ENCODE assay signal across 1 cellular context in the genomic region with DNA sequence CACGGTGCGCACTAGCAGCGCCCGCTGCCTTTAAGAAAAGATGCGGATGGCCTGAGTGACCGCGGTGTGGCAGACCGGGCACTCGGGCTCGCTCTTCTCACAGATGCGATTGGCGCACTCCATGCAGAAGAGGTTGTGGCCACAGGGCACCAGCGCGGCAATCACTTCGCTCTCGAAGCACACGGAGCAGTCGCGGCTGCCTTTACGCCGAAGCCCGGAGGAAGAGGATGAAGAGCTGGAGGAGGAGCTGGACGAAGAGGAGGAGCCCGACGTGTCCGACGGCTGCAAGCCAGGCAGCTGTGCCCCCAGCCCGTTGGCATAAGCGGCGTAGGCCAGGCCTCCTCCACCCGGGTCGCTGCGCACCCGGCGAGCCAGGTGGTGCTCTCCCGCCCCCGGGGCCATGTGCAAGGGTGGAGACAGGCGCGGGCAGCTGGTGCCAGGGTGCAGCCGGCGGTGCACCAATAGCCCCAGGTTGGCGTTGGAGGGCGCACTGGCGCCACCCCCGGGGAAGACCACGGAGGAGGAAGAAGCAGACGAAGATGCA.
TF ChIP-seq lines count a peak whose summit lies in the region.

No MANE protein-coding gene starts in this region.

TF ChIP-seq in H1, 55 proteins besides CTCF, POLR2A, EP300 and RAD21 (continued from another document):
- TF ChIP-seq PHF8 (conservative IDR thresholded peaks at IDR 0.05; ENCODE audit: low read depth, low read length) (no peak), CHD2 (IDR thresholded peaks at IDR 0.05; ENCODE audit: low read length) (no peak), CEBPB (IDR thresholded peaks at IDR 0.05; ENCODE audit: low read depth, low read length) (no peak), EGR1 (IDR thresholded peaks at IDR 0.05; ENCODE audit: borderline replicate concordance, low read depth, low read length) (no peak), E2F6 (IDR thresholded peaks at IDR 0.05) (peak; percentile 95), BACH1 (IDR thresholded peaks at IDR 0.05; ENCODE audit: low read length) (no peak), NRF1 (IDR thresholded peaks at IDR 0.05; ENCODE audit: low read depth, low read length) (no peak), NANOG (IDR thresholded peaks at IDR 0.05; ENCODE audit: insufficient read depth, low read depth, low read length, poor library complexity, severe bottlenecking) (no peak), SIRT6 (IDR thresholded peaks at IDR 0.05; ENCODE audit: low read length) (no peak), JUN (IDR thresholded peaks at IDR 0.05; ENCODE audit: low read depth, low read length) (no peak), JUND (IDR thresholded peaks at IDR 0.05; ENCODE audit: low read length) (no peak), TEAD4 (IDR thresholded peaks at IDR 0.05; ENCODE audit: low read depth, low read length) (no peak), KDM4A (IDR thresholded peaks at IDR 0.05; ENCODE audit: low read depth, low read length, severe bottlenecking) (no peak), EZH2 (IDR thresholded peaks at IDR 0.05; ENCODE audit: low read depth, low read length, severe bottlenecking) (no peak), MAX (IDR thresholded peaks at IDR 0.05) (peak; percentile 87), SP1 (IDR thresholded peaks at IDR 0.05; ENCODE audit: low read depth, low read length) (no peak), CREB1 (IDR thresholded peaks at IDR 0.05) (no peak), CTBP2 (IDR thresholded peaks at IDR 0.05; ENCODE audit: borderline replicate concordance, insufficient read depth, insufficient read length, low read length) (peak; percentile 30), POLR2AphosphoS5 (IDR thresholded peaks at IDR 0.05; ENCODE audit: low read depth, low read length) (no peak), HDAC2 (IDR thresholded peaks at IDR 0.05; ENCODE audit: borderline replicate concordance in 1 of 2, low read depth in 2 of 2, low read length in 2 of 2) (no peak), SAP30 (IDR thresholded peaks at IDR 0.05; ENCODE audit: insufficient read depth, insufficient replicate concordance, low read length) (no peak), BCL11A (IDR thresholded peaks at IDR 0.05; ENCODE audit: low read depth in 2 of 2, low read length in 2 of 2) (no peak), TBP (IDR thresholded peaks at IDR 0.05; ENCODE audit: low read depth, low read length) (no peak), GABPA (IDR thresholded peaks at IDR 0.05; ENCODE audit: borderline replicate concordance, insufficient read depth, low read length) (no peak), KDM5A (IDR thresholded peaks at IDR 0.05; ENCODE audit: low read length) (no peak), CHD1 (IDR thresholded peaks at IDR 0.05; ENCODE audit: low read depth, low read length) (no peak), RNF2 (IDR thresholded peaks at IDR 0.05; ENCODE audit: borderline replicate concordance, low read depth, low read length, missing control alignments, poor library complexity, severe bottlenecking) (peak; percentile 36), ATF2 (IDR thresholded peaks at IDR 0.05; ENCODE audit: low read length) (no peak), SP2 (IDR thresholded peaks at IDR 0.05; ENCODE audit: low read length) (no peak), MAFK (IDR thresholded peaks at IDR 0.05; ENCODE audit: low read depth, low read length) (no peak), HDAC6 (IDR thresholded peaks at IDR 0.05; ENCODE audit: low read depth, low read length) (no peak), GTF2F1 (IDR thresholded peaks at IDR 0.05; ENCODE audit: borderline replicate concordance, low read depth, low read length) (no peak), TCF12 (IDR thresholded peaks at IDR 0.05; ENCODE audit: low read depth, low read length) (no peak), KDM1A (IDR thresholded peaks at IDR 0.05; ENCODE audit: borderline replicate concordance, low read length) (0 out of 2 replicates have a peak, but pooled peaks have one; percentile 9)
- TF ChIP-seq, protein P1, sequence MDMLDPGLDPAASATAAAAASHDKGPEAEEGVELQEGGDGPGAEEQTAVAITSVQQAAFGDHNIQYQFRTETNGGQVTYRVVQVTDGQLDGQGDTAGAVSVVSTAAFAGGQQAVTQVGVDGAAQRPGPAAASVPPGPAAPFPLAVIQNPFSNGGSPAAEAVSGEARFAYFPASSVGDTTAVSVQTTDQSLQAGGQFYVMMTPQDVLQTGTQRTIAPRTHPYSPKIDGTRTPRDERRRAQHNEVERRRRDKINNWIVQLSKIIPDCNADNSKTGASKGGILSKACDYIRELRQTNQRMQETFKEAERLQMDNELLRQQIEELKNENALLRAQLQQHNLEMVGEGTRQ (IDR thresholded peaks at IDR 0.05; ENCODE audit: low read length): no peak
- TF ChIP-seq, protein P2, sequence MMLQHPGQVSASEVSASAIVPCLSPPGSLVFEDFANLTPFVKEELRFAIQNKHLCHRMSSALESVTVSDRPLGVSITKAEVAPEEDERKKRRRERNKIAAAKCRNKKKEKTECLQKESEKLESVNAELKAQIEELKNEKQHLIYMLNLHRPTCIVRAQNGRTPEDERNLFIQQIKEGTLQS (IDR thresholded peaks at IDR 0.05; ENCODE audit: insufficient read depth, low read depth, low read length): no peak
- TF ChIP-seq, protein P3, sequence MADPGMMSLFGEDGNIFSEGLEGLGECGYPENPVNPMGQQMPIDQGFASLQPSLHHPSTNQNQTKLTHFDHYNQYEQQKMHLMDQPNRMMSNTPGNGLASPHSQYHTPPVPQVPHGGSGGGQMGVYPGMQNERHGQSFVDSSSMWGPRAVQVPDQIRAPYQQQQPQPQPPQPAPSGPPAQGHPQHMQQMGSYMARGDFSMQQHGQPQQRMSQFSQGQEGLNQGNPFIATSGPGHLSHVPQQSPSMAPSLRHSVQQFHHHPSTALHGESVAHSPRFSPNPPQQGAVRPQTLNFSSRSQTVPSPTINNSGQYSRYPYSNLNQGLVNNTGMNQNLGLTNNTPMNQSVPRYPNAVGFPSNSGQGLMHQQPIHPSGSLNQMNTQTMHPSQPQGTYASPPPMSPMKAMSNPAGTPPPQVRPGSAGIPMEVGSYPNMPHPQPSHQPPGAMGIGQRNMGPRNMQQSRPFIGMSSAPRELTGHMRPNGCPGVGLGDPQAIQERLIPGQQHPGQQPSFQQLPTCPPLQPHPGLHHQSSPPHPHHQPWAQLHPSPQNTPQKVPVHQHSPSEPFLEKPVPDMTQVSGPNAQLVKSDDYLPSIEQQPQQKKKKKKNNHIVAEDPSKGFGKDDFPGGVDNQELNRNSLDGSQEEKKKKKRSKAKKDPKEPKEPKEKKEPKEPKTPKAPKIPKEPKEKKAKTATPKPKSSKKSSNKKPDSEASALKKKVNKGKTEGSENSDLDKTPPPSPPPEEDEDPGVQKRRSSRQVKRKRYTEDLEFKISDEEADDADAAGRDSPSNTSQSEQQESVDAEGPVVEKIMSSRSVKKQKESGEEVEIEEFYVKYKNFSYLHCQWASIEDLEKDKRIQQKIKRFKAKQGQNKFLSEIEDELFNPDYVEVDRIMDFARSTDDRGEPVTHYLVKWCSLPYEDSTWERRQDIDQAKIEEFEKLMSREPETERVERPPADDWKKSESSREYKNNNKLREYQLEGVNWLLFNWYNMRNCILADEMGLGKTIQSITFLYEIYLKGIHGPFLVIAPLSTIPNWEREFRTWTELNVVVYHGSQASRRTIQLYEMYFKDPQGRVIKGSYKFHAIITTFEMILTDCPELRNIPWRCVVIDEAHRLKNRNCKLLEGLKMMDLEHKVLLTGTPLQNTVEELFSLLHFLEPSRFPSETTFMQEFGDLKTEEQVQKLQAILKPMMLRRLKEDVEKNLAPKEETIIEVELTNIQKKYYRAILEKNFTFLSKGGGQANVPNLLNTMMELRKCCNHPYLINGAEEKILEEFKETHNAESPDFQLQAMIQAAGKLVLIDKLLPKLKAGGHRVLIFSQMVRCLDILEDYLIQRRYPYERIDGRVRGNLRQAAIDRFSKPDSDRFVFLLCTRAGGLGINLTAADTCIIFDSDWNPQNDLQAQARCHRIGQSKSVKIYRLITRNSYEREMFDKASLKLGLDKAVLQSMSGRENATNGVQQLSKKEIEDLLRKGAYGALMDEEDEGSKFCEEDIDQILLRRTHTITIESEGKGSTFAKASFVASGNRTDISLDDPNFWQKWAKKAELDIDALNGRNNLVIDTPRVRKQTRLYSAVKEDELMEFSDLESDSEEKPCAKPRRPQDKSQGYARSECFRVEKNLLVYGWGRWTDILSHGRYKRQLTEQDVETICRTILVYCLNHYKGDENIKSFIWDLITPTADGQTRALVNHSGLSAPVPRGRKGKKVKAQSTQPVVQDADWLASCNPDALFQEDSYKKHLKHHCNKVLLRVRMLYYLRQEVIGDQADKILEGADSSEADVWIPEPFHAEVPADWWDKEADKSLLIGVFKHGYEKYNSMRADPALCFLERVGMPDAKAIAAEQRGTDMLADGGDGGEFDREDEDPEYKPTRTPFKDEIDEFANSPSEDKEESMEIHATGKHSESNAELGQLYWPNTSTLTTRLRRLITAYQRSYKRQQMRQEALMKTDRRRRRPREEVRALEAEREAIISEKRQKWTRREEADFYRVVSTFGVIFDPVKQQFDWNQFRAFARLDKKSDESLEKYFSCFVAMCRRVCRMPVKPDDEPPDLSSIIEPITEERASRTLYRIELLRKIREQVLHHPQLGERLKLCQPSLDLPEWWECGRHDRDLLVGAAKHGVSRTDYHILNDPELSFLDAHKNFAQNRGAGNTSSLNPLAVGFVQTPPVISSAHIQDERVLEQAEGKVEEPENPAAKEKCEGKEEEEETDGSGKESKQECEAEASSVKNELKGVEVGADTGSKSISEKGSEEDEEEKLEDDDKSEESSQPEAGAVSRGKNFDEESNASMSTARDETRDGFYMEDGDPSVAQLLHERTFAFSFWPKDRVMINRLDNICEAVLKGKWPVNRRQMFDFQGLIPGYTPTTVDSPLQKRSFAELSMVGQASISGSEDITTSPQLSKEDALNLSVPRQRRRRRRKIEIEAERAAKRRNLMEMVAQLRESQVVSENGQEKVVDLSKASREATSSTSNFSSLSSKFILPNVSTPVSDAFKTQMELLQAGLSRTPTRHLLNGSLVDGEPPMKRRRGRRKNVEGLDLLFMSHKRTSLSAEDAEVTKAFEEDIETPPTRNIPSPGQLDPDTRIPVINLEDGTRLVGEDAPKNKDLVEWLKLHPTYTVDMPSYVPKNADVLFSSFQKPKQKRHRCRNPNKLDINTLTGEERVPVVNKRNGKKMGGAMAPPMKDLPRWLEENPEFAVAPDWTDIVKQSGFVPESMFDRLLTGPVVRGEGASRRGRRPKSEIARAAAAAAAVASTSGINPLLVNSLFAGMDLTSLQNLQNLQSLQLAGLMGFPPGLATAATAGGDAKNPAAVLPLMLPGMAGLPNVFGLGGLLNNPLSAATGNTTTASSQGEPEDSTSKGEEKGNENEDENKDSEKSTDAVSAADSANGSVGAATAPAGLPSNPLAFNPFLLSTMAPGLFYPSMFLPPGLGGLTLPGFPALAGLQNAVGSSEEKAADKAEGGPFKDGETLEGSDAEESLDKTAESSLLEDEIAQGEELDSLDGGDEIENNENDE (IDR thresholded peaks at IDR 0.05; ENCODE audit: insufficient replicate concordance, low read length): no peak
